ENCODE assay signal across 2 cellular contexts in genomic region chr2:98296435-98296834, GRCh38.
TF ChIP-seq lines count a peak whose summit lies in the region.

No MANE protein-coding gene starts in this region.

TF ChIP-seq in K562, 482 proteins besides CTCF, POLR2A, EP300 and RAD21:
- TF ChIP-seq CGGBP1 (CRISPR knock-in tag; IDR thresholded peaks at IDR 0.05) (no peak), CBFA2T3 (IDR thresholded peaks at IDR 0.05) (peak; percentile 22; the same call in 1 of the 2 replicates), CBFA2T2 (conservative IDR thresholded peaks at IDR 0.05) (0 out of 2 replicates have a peak, but pooled peaks have one; percentile 8), TCF3 (CRISPR knock-in tag; IDR thresholded peaks at IDR 0.05) (no peak), DEAF1 (CRISPR knock-in tag; IDR thresholded peaks at IDR 0.05) (no peak), TCF7L2 (IDR thresholded peaks at IDR 0.05; ENCODE audit: low read depth, low read length) (no peak), YY1 (IDR thresholded peaks at IDR 0.05; ENCODE audit: borderline replicate concordance in 1 of 3, control insufficient read depth in 1 of 3, extremely low read depth in 1 of 3, insufficient read depth in 3 of 3, insufficient read length in 1 of 3, insufficient replicate concordance in 2 of 3, low read depth in 1 of 3, low read length in 2 of 3) (no peak), BHLHE40 (IDR thresholded peaks at IDR 0.05; ENCODE audit: low read length) (peak; percentile 66), ZNF274 (IDR thresholded peaks at IDR 0.05; ENCODE audit: borderline replicate concordance, low read depth, low read length) (no peak), STAT5A (IDR thresholded peaks at IDR 0.05; ENCODE audit: borderline replicate concordance, low read length) (no peak)

TF ChIP-seq in HepG2, 621 proteins besides CTCF, POLR2A, EP300 and RAD21:
- TF ChIP-seq ZBTB20 (CRISPR knock-in tag; IDR thresholded peaks at IDR 0.05; ENCODE audit: borderline replicate concordance, low read depth) (no peak), HHEX (CRISPR knock-in tag; IDR thresholded peaks at IDR 0.05) (no peak), ZNF577 (CRISPR knock-in tag; IDR thresholded peaks at IDR 0.05; ENCODE audit: borderline replicate concordance, low read depth) (no peak), ZNF446 (CRISPR knock-in tag; IDR thresholded peaks at IDR 0.05) (no peak), BHLHE40 (IDR thresholded peaks at IDR 0.05; ENCODE audit: low read length) (peak; percentile 91), AFF4 (CRISPR knock-in tag; IDR thresholded peaks at IDR 0.05) (no peak), ZFYVE20 (CRISPR knock-in tag; IDR thresholded peaks at IDR 0.05; ENCODE audit: borderline replicate concordance, low read depth) (no peak), ZNF354B (CRISPR knock-in tag; IDR thresholded peaks at IDR 0.05) (0 out of 2 replicates have a peak, but pooled peaks have one; percentile 27), ZBTB1 (CRISPR knock-in tag; IDR thresholded peaks at IDR 0.05; ENCODE audit: borderline replicate concordance) (no peak), ZNF333 (CRISPR knock-in tag; IDR thresholded peaks at IDR 0.05; ENCODE audit: borderline replicate concordance) (no peak), ZNF276 (CRISPR knock-in tag; IDR thresholded peaks at IDR 0.05; ENCODE audit: low read depth) (no peak), ZNF772 (CRISPR knock-in tag; IDR thresholded peaks at IDR 0.05) (no peak), ARNTL (CRISPR knock-in tag; IDR thresholded peaks at IDR 0.05) (no peak), MNT (IDR thresholded peaks at IDR 0.05) (peak; percentile 86), MLX (CRISPR knock-in tag; IDR thresholded peaks at IDR 0.05) (no peak), ZNF589 (CRISPR knock-in tag; conservative IDR thresholded peaks at IDR 0.05) (no peak), SOX6 (IDR thresholded peaks at IDR 0.05) (no peak), SOX6 (CRISPR knock-in tag; IDR thresholded peaks at IDR 0.05) (peak; percentile 19; the same call in 1 of the 2 replicates), ZNF629 (CRISPR knock-in tag; conservative IDR thresholded peaks at IDR 0.05) (no peak), JUNB (CRISPR knock-in tag; IDR thresholded peaks at IDR 0.05; ENCODE audit: borderline replicate concordance) (no peak), FOSL1 (CRISPR knock-in tag; IDR thresholded peaks at IDR 0.05; ENCODE audit: borderline replicate concordance) (no peak)
TF ChIP-seq in HepG2: peak in this region for 4.
